22 cellular contexts compared by ENCODE assay signal in the genomic region with DNA sequence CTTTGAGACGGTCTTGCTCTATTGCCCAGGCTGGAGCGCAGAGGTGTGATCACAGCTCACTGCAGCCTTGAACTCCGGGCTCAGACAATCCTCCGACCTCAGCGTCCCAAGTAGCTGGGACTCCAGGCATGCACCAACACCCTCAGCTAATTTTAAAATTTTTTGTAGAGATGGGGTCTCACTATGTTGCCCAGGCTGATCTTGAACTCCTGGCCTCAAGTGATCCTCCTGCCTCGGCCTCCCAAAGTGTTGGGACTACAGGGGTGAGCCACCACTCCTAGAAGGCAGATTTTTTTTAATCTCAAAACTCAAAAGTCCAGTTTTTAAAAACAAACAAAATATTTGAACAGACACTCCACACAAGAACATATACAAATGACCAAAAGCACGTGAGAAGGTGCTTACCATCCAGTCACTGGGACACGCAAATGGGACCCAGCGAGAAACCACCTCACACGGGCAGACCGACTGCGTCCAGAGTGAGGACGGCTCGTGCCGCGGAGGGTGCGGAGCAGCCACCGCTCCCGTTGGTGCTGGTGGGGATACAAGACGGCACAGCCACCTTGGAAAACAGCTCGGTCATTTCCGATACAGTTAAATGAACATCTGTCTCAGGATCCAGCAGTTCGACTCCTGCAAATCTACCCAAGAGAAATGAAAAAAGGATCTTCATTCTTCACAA. TPM values are rescaled to one million over a fixed set of nuclear protein-coding genes. Genes with fewer than 3 reads are reported as not detected.
A peak's percentile ranks its signal among the peaks of the same experiment; 100 is the strongest.
DNase-seq lines count a peak whose midpoint lies in the region; ATAC-seq and TF ChIP-seq lines count a peak whose summit lies in the region.
"Had no signal": no experiment of that assay in that cellular context is flagged by ENCODE, and none has a peak within 500 bp of the region (broad histone marks: within the 10 kb centered on the region; RNA-seq: fewer than 3 reads in every experiment).

No MANE protein-coding gene starts in this region.

- CTCF ChIA-PET in WTC11 (lab: Charles Lee): interaction anchor here (1.0 to 1.6 kb wide), 3 partner anchors 9 to 501 kb away, joined by 3 to 7 read pairs (median 3); a partner anchor contains a TSS

- 90% methylated on average over 22 of the region's 23 CpGs for WGBS in suprapubic skin

- ATAC-seq in WTC11 (no peak), GM21526 (IDR thresholded peaks at IDR 0.05; ENCODE audit: low FRiP score, unreplicated experiment) (no peak)

- H3K27ac Mint-ChIP-seq in WTC11: peak overlapping the region; percentile 74; the same call in 1 of the 2 replicates
- H3K27ac Mint-ChIP-seq: B cell; CD4-positive, CD25-positive, alpha-beta regulatory T cell had no signal

- no peak for TF ChIP-seq POLR2A in suprapubic skin (IDR thresholded peaks at IDR 0.05)

- no peaks in the 10 kb centered on the region for H3K27me3 Mint-ChIP-seq in WTC11 (ENCODE audit: low read depth)
- H3K27me3 Mint-ChIP-seq: B cell had no signal

- TF ChIP-seq CTCF in WTC11 (IDR thresholded peaks at IDR 0.05) (no peak), fibroblast of lung (conservative IDR thresholded peaks at IDR 0.05 in 1 of 2, IDR thresholded peaks at IDR 0.05 in 1 of 2; ENCODE audit: low read depth in 1 of 2, low read length in 2 of 2) (no peak), suprapubic skin (IDR thresholded peaks at IDR 0.05) (no peak)

- TF ChIP-seq EP300 in suprapubic skin (IDR thresholded peaks at IDR 0.05): no peak

- H3K4me2 ChIP-seq in fibroblast of lung (ENCODE audit: extremely low read depth, insufficient read depth, low read length) (peak overlapping the region; percentile 39), skeletal muscle satellite cell (ENCODE audit: low read length) (peak overlapping the region; percentile 57)
- H3K4me2 ChIP-seq: KMS-11 had no signal

- H3K27ac ChIP-seq in fibroblast of lung (ENCODE audit: insufficient read depth, low read length) (no peak overlapping the region), suprapubic skin (no peak overlapping the region)
- H3K27ac ChIP-seq: KMS-11, SJCRH30 had no signal

- H3K36me3 Mint-ChIP-seq in WTC11: no peaks in the 10 kb centered on the region
- H3K36me3 Mint-ChIP-seq: CD4-positive, CD25-positive, alpha-beta regulatory T cell had no signal

- H3K4me3 ChIP-seq in fibroblast of lung (replicated peaks in 1 of 4; ENCODE audit: control extremely low read depth in 1 of 4, insufficient read depth in 1 of 4, low read depth in 3 of 4, low read length in 4 of 4) (peak overlapping the region in 1 of 4 experiments; percentile 35), skeletal muscle satellite cell (ENCODE audit: low read length) (no peak overlapping the region), suprapubic skin (no peak overlapping the region)
- H3K4me3 ChIP-seq: SJCRH30 had no signal

- no peaks in the 10 kb centered on the region for H3K9me3 Mint-ChIP-seq in WTC11
- H3K9me3 Mint-ChIP-seq: CD4-positive, CD25-positive, alpha-beta regulatory T cell had no signal

- no peaks in the 10 kb centered on the region for H4K20me1 ChIP-seq in fibroblast of lung (ENCODE audit: control insufficient read depth, extremely low read depth, insufficient read depth, low read length)

- no peaks in the 10 kb centered on the region for H3K9me3 ChIP-seq in fibroblast of lung (ENCODE audit: control insufficient read depth, insufficient read depth, low read depth, low read length)
- no peaks in the 10 kb centered on the region for H3K9me3 ChIP-seq in skeletal muscle satellite cell (replicated peaks; ENCODE audit: low read length)
- no peaks in the 10 kb centered on the region for H3K9me3 ChIP-seq in suprapubic skin
- H3K9me3 ChIP-seq: Caco-2, SJCRH30 had no signal

- H3K4me1 ChIP-seq in fibroblast of lung (ENCODE audit: control insufficient read depth, extremely low read depth, insufficient read depth, low read length): no peaks in the 10 kb centered on the region
- peaks cover 8% of the 10 kb centered on the region for H3K4me1 ChIP-seq in skeletal muscle satellite cell (ENCODE audit: control insufficient read depth, insufficient read depth, low read length)
- no peaks in the 10 kb centered on the region for H3K4me1 ChIP-seq in suprapubic skin
- H3K4me1 ChIP-seq: Caco-2, SJCRH30 had no signal

- H3K4me3 Mint-ChIP-seq in WTC11: no peak overlapping the region
- H3K4me3 Mint-ChIP-seq: B cell; CD4-positive, CD25-positive, alpha-beta regulatory T cell had no signal

- H2AFZ ChIP-seq in fibroblast of lung (ENCODE audit: low read length): peak overlapping the region; percentile 44

- no peaks in the 10 kb centered on the region for H3K4me1 Mint-ChIP-seq in WTC11

- no peaks in the 10 kb centered on the region for H3K79me2 ChIP-seq in fibroblast of lung (ENCODE audit: control insufficient read depth, insufficient read depth, low read length)

- DNase-seq in activated effector memory CD4-positive, alpha-beta T cell treated with anti-CD3 and anti-CD28 coated beads, Interleukin-2, amount 50 U/mL, for 16 hours: peak; percentile 61
- DNase-seq in activated effector memory CD4-positive, alpha-beta T cell treated with Interleukin-2 at 50 U/mL for 16 hours: no peak
- DNase-seq in WTC11 (ENCODE audit: low spot score) (no peak), fibroblast of lung (ENCODE audit: low read depth in 2 of 2) (no peak), suprapubic skin (ENCODE audit: low spot score in 2 of 2) (no peak), dermis blood vessel endothelial cell (no peak)
- DNase-seq: 8988T; Caco-2; CD4-positive, CD25-positive, alpha-beta regulatory T cell; DMS153; EL; NCI-H1436; NCI-H2029; NCI-H345; NCI-H526 had no signal

- POLR2A ChIA-PET in WTC11 (lab: Charles Lee): no interaction called here

- H3K27me3 ChIP-seq in fibroblast of lung (ENCODE audit: control insufficient read depth, insufficient read depth, low read length): peaks cover 3% of the 10 kb centered on the region
- H3K27me3 ChIP-seq in skeletal muscle satellite cell (ENCODE audit: control insufficient read depth, insufficient read depth, low read length): peaks cover 15% of the 10 kb centered on the region
- H3K27me3 ChIP-seq in suprapubic skin: peaks cover 3% of the 10 kb centered on the region

- H3K36me3 ChIP-seq in fibroblast of lung (ENCODE audit: control insufficient read depth, insufficient read depth, low read length) (no peaks in the 10 kb centered on the region), skeletal muscle satellite cell (ENCODE audit: insufficient read depth, low read length) (no peaks in the 10 kb centered on the region), suprapubic skin (no peaks in the 10 kb centered on the region)
- H3K36me3 ChIP-seq: SJCRH30 had no signal

- H3K9ac ChIP-seq in fibroblast of lung (ENCODE audit: insufficient read depth, low read length) (no peak overlapping the region), skeletal muscle satellite cell (ENCODE audit: low read depth, low read length) (no peak overlapping the region)
- H3K9ac ChIP-seq: KMS-11 had no signal

TF ChIP-seq in WTC11, 78 proteins besides CTCF, POLR2A, EP300 and RAD21 (continues in another document):
- TF ChIP-seq, protein P1, sequence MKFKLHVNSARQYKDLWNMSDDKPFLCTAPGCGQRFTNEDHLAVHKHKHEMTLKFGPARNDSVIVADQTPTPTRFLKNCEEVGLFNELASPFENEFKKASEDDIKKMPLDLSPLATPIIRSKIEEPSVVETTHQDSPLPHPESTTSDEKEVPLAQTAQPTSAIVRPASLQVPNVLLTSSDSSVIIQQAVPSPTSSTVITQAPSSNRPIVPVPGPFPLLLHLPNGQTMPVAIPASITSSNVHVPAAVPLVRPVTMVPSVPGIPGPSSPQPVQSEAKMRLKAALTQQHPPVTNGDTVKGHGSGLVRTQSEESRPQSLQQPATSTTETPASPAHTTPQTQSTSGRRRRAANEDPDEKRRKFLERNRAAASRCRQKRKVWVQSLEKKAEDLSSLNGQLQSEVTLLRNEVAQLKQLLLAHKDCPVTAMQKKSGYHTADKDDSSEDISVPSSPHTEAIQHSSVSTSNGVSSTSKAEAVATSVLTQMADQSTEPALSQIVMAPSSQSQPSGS (CRISPR knock-in tag; IDR thresholded peaks at IDR 0.05; ENCODE audit: borderline replicate concordance, low read depth): no peak

RNA-seq across cellular contexts. Expression of a gene that starts 8.5 kb away (rescaled TPM):
- total RNA-seq in WTC11 (2021) (27.5 to 32.6 TPM (median 32.4 TPM) in 3 replicates), fibroblast of lung (40.6 and 47.6 TPM in 2 replicates), suprapubic skin (10 to 100 TPM; 22.8 to 36.6 (median 31.8) TPM), dermis blood vessel endothelial cell (54.8 and 64.0 TPM in 2 replicates)
- polyA plus RNA-seq in fibroblast of lung: 3.3 and 6.2 TPM in 2 replicates
- 9.7 and 15.1 TPM in 2 replicates for polyA plus RNA-seq in fibroblast of lung (2012)
- 35.0 and 50.3 TPM in 2 replicates for polyA minus RNA-seq in fibroblast of lung (ENCODE audit: low replicate concordance)
- 27.4 and 33.0 TPM in 2 replicates for total RNA-seq in skeletal muscle satellite cell (2012; rRNA removed)

RNA-seq across cellular contexts. Expression of a gene that starts 28.6 kb away (rescaled TPM):
- total RNA-seq in WTC11 (2021) (3.4 to 3.8 TPM (median 3.6 TPM) in 3 replicates), fibroblast of lung (1.0 and 1.7 TPM in 2 replicates), suprapubic skin (under 1 TPM in 2 of 4 donors, not detected in 2; 0.25 to 0.36 TPM), dermis blood vessel endothelial cell (1.2 and 2.4 TPM in 2 replicates)
- 0.18 and 0.22 TPM in 2 replicates for polyA plus RNA-seq in fibroblast of lung
- polyA plus RNA-seq in fibroblast of lung (2012): 0.51 and 0.53 TPM in 2 replicates
- polyA minus RNA-seq in fibroblast of lung (ENCODE audit: low replicate concordance): 0.11 and 0.31 TPM in 2 replicates
- 0.44 TPM in 1 of 2 replicates, not detected in the other for total RNA-seq in skeletal muscle satellite cell (2012; rRNA removed)
- total RNA-seq: Caco-2, H4, M059J had no signal

RNA-seq across cellular contexts. Expression of a gene that starts 35.0 kb away (rescaled TPM):
- 0.21 to 0.46 TPM (median 0.26 TPM) in 3 replicates for total RNA-seq in WTC11 (2021)
- not detected in 2 replicates for total RNA-seq in fibroblast of lung
- not detected in 2 replicates for polyA plus RNA-seq in fibroblast of lung
- not detected in 2 replicates for polyA plus RNA-seq in fibroblast of lung (2012)
- polyA minus RNA-seq in fibroblast of lung (ENCODE audit: low replicate concordance): not detected in 2 replicates
- total RNA-seq in skeletal muscle satellite cell (2012; rRNA removed): not detected in 2 replicates
- total RNA-seq in suprapubic skin: 1 to 10 TPM in 1 of 4 donors, not detected in 3; 1.3 TPM
- not detected in 2 replicates for total RNA-seq in dermis blood vessel endothelial cell
- total RNA-seq: Caco-2; CD4-positive, CD25-positive, alpha-beta regulatory T cell; H4; M059J; SJCRH30 had no signal
- polyA plus RNA-seq: CD4-positive, CD25-positive, alpha-beta regulatory T cell had no signal

RNA-seq across cellular contexts. Expression of a gene that starts 44.4 kb away (rescaled TPM):
- 14.1 to 14.8 TPM (median 14.2 TPM) in 3 replicates for total RNA-seq in WTC11 (2021)
- total RNA-seq in fibroblast of lung: 7.4 and 10.9 TPM in 2 replicates
- polyA plus RNA-seq in fibroblast of lung: 6.3 and 7.9 TPM in 2 replicates
- polyA plus RNA-seq in fibroblast of lung (2012): 7.2 and 8.5 TPM in 2 replicates
- 9.4 and 10.5 TPM in 2 replicates for polyA minus RNA-seq in fibroblast of lung (ENCODE audit: low replicate concordance)
- 6.1 and 8.9 TPM in 2 replicates for total RNA-seq in skeletal muscle satellite cell (2012; rRNA removed)
- 10 to 100 TPM; 15.5 to 18.5 (median 16.4) TPM for total RNA-seq in suprapubic skin
- 10.9 and 18.7 TPM in 2 replicates for total RNA-seq in dermis blood vessel endothelial cell

RNA-seq across cellular contexts. Expression of a gene that starts 45.3 kb away (rescaled TPM):
- total RNA-seq in WTC11 (2021) (0.22 to 0.53 TPM (median 0.32 TPM) in 3 replicates), fibroblast of lung (under 0.01 and 0.17 TPM in 2 replicates), suprapubic skin (10 to 100 TPM; 58.0 to 70.6 (median 65.6) TPM), dermis blood vessel endothelial cell (under 0.01 and 0.05 TPM in 2 replicates)
- not detected in 2 replicates for polyA plus RNA-seq in fibroblast of lung
- 0.05 and 0.07 TPM in 2 replicates for polyA plus RNA-seq in fibroblast of lung (2012)
- not detected in 2 replicates for polyA minus RNA-seq in fibroblast of lung (ENCODE audit: low replicate concordance)
- total RNA-seq in skeletal muscle satellite cell (2012; rRNA removed): 0.22 and 0.25 TPM in 2 replicates
- total RNA-seq: H4, M059J had no signal
